In the genomic region with DNA sequence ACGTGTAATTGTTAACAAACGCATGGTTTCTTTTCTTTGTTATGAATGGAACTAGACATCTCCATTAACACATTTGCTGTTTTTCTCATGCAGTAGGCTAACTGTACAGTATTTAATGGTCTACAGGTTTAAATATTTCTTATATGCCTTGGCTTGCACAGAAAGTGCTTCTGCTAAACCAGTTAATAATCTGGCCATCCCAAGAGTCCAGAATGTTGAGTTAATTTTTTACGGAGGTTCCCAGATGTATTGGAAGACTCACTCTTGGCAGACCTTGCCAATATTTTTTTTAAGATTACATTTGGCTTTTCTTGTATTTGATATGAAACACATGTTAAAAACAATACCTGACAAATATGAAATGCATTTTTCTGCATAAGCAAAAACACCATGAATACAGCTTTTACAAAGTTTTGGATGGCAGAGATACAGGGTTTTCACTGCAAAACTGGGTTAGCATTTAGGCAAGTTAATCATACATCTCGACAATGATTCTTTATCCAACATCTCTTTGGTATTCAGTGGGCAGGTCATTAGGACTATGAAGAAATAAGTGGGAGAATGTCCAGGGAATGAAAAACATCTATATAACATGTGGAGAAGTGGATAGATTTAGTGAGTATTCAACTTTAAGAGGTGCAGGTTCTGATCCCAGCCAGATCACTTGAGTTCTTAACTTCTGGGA, we compare ENCODE assay signal across 1 cellular context.
TF ChIP-seq lines count a peak whose summit lies in the region.

No MANE protein-coding gene starts in this region.

TF ChIP-seq in HepG2, 621 proteins besides CTCF, POLR2A, EP300 and RAD21:
- TF ChIP-seq, protein P1, sequence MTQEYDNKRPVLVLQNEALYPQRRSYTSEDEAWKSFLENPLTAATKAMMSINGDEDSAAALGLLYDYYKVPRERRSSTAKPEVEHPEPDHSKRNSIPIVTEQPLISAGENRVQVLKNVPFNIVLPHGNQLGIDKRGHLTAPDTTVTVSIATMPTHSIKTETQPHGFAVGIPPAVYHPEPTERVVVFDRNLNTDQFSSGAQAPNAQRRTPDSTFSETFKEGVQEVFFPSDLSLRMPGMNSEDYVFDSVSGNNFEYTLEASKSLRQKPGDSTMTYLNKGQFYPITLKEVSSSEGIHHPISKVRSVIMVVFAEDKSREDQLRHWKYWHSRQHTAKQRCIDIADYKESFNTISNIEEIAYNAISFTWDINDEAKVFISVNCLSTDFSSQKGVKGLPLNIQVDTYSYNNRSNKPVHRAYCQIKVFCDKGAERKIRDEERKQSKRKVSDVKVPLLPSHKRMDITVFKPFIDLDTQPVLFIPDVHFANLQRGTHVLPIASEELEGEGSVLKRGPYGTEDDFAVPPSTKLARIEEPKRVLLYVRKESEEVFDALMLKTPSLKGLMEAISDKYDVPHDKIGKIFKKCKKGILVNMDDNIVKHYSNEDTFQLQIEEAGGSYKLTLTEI (CRISPR knock-in tag; conservative IDR thresholded peaks at IDR 0.05), result no peak
- TF ChIP-seq ZNF446 (CRISPR knock-in tag; IDR thresholded peaks at IDR 0.05), result no peak
- TF ChIP-seq AKAP8 (CRISPR knock-in tag; IDR thresholded peaks at IDR 0.05), result no peak
- TF ChIP-seq ZNF780A (CRISPR knock-in tag; IDR thresholded peaks at IDR 0.05), result no peak
- no peak for TF ChIP-seq PAF1 (CRISPR knock-in tag; IDR thresholded peaks at IDR 0.05)
- TF ChIP-seq ZSCAN20 (CRISPR knock-in tag; IDR thresholded peaks at IDR 0.05; ENCODE audit: borderline replicate concordance), result no peak
